Comparison of ENCODE assay signal across 29 cellular contexts in the genomic region with DNA sequence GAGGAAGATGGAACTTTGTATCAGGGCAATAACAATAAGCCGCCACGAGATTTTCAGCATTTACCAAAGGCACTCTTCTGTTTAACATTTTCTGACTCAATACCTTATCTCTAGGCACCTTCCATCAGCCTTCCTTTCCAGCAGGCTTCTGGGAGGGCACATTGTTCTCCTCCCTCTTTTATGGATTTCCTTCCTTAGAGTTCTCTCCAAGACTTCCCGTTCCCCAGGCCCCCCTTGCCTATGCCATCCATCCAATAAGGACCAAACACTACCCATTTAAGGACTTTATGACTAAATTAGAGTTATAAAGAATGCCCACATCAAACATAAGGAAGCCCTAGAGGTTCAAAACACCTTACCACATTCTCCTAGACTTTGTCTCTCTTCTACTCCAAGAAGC.
"Had no signal": no experiment of that assay in that cellular context is flagged by ENCODE, and none has a peak within 500 bp of the region (broad histone marks: within the 10 kb centered on the region; RNA-seq: fewer than 3 reads in every experiment).

No MANE protein-coding gene starts in this region.

- H3K36me3 ChIP-seq: Peyer's patch, SJCRH30 had no signal

- ATAC-seq: activated CD8-positive, alpha-beta memory T cell treated with anti-CD3 and anti-CD28 coated beads, Interleukin-2, amount 10 ng/mL, durations not matched to agents 7 days and 5 days had no signal

- H3K4me1 ChIP-seq: Peyer's patch, SJCRH30 had no signal

- H3K27me3 ChIP-seq: Peyer's patch, SJCRH30 had no signal

- H3K4me2 ChIP-seq: SK-N-SH had no signal

- H3K9me3 ChIP-seq: Peyer's patch, SJCRH30, SK-N-SH had no signal

- H3K9me3 Mint-ChIP-seq: activated B cell treated with CpG ODN at 0.5 μM for 24 hours; activated CD4-positive, alpha-beta T cell treated with anti-CD3 and anti-CD28 coated beads, Interleukin-2, amount 10 ng/mL, durations not matched to agents 24 days and 14 days; activated naive CD4-positive, alpha-beta T cell treated with anti-CD3 and anti-CD28 coated beads, Interleukin-2, amount 50 U/mL, for 24 hours; activated T-cell treated with anti-CD3 and anti-CD28 coated beads, Interleukin-2, amount 50 U/mL, for 24 hours; activated T-helper 1 cell treated with anti-CD3 and anti-CD28 coated beads, Interleukin-12 subunit alpha, Interleukin-12 subunit beta, Interleukin-2, Interleukin-4 antibody, amounts not matched to agents 30 ng/mL and 10 ng/mL and 1 ng/mL, durations not matched to agents 14 hours and 24 hours and 36 hours had no signal

- H3K27ac ChIP-seq: Peyer's patch, RWPE1, SJCRH30 had no signal

- H3K4me1 Mint-ChIP-seq: activated B cell treated with CpG ODN at 0.5 μM for 24 hours; activated CD4-positive, alpha-beta T cell treated with anti-CD3 and anti-CD28 coated beads, Interleukin-2, amount 10 ng/mL, durations not matched to agents 24 days and 14 days; activated CD8-positive, alpha-beta memory T cell treated with anti-CD3 and anti-CD28 coated beads, Interleukin-2, amount 10 ng/mL, durations not matched to agents 7 days and 5 days; activated naive CD4-positive, alpha-beta T cell treated with anti-CD3 and anti-CD28 coated beads, Interleukin-2, amount 50 U/mL, for 24 hours had no signal

- FAIRE-seq: bronchial epithelial cell had no signal

- DNase-seq: activated B cell treated with CpG ODN at 0.5 μM for 24 hours; activated CD4-positive, alpha-beta T cell treated with anti-CD3 and anti-CD28 coated beads for 1 hour; activated CD4-positive, alpha-beta T cell treated with anti-CD3 and anti-CD28 coated beads, Interleukin-2, amount 10 ng/mL, durations not matched to agents 24 days and 14 days; activated CD4-positive, alpha-beta T cell treated with anti-CD3 and anti-CD28 coated beads, Interleukin-2, amount 50 U/mL, for 48 hours; activated CD8-positive, alpha-beta memory T cell treated with anti-CD3 and anti-CD28 coated beads, Interleukin-2, amount 10 ng/mL, durations not matched to agents 7 days and 5 days; activated effector memory CD4-positive, alpha-beta T cell treated with Interleukin-2 at 50 U/mL for 16 hours; activated naive CD4-positive, alpha-beta T cell; activated T-cell treated with anti-CD3 and anti-CD28 coated beads, Interleukin-2, amount 50 U/mL, for 24 hours; aorta; central memory CD4-positive, alpha-beta T cell; MV-4-11; NCI-H1092 treated with DMSO at 0.1 percent for 48 hours; NCI-H1417 treated with DMSO at 0.1 percent for 48 hours; NCI-H1694; NCI-H2029 treated with DMSO at 0.1 percent for 48 hours; NCI-H345; NCI-H510A; NCI-H526 treated with DMSO at 0.1 percent for 48 hours; NCI-H82; NK-92 treated with Interleukin-12 subunit alpha and Interleukin-12 subunit beta, amount 100 ng/mL, for 24 hours; Peyer's patch; Right ventricle myocardium superior; SJCRH30; SK-N-SH; T-helper 1 cell had no signal

- H3K27ac Mint-ChIP-seq: activated B cell treated with CpG ODN at 0.5 μM for 24 hours; activated CD4-positive, alpha-beta T cell treated with anti-CD3 and anti-CD28 coated beads, Interleukin-2, amount 10 ng/mL, durations not matched to agents 24 days and 14 days; activated CD8-positive, alpha-beta memory T cell treated with anti-CD3 and anti-CD28 coated beads, Interleukin-2, amount 10 ng/mL, durations not matched to agents 7 days and 5 days; activated naive CD4-positive, alpha-beta T cell treated with anti-CD3 and anti-CD28 coated beads, Interleukin-2, amount 50 U/mL, for 24 hours; activated T-cell treated with anti-CD3 and anti-CD28 coated beads, Interleukin-2, amount 50 U/mL, for 24 hours; activated T-helper 1 cell treated with anti-CD3 and anti-CD28 coated beads, Interleukin-12 subunit alpha, Interleukin-12 subunit beta, Interleukin-2, Interleukin-4 antibody, amounts not matched to agents 30 ng/mL and 10 ng/mL and 1 ng/mL, durations not matched to agents 14 hours and 24 hours and 36 hours had no signal

- H3K4me3 Mint-ChIP-seq: activated B cell treated with CpG ODN at 0.5 μM for 24 hours; activated CD4-positive, alpha-beta T cell treated with anti-CD3 and anti-CD28 coated beads, Interleukin-2, amount 10 ng/mL, durations not matched to agents 24 days and 14 days; activated CD8-positive, alpha-beta memory T cell treated with anti-CD3 and anti-CD28 coated beads, Interleukin-2, amount 10 ng/mL, durations not matched to agents 7 days and 5 days; activated naive CD4-positive, alpha-beta T cell treated with anti-CD3 and anti-CD28 coated beads, Interleukin-2, amount 50 U/mL, for 24 hours; activated T-cell treated with anti-CD3 and anti-CD28 coated beads, Interleukin-2, amount 50 U/mL, for 24 hours; activated T-helper 1 cell treated with anti-CD3 and anti-CD28 coated beads, Interleukin-12 subunit alpha, Interleukin-12 subunit beta, Interleukin-2, Interleukin-4 antibody, amounts not matched to agents 30 ng/mL and 10 ng/mL and 1 ng/mL, durations not matched to agents 14 hours and 24 hours and 36 hours had no signal

- H3K36me3 Mint-ChIP-seq: activated CD8-positive, alpha-beta memory T cell treated with anti-CD3 and anti-CD28 coated beads, Interleukin-2, amount 10 ng/mL, durations not matched to agents 7 days and 5 days; activated naive CD4-positive, alpha-beta T cell treated with anti-CD3 and anti-CD28 coated beads, Interleukin-2, amount 50 U/mL, for 24 hours had no signal

- H3K4me3 ChIP-seq: Peyer's patch, SJCRH30 had no signal

- H3K9ac ChIP-seq: SK-N-SH had no signal
